8 cellular contexts compared by ENCODE assay signal in genomic region chr12:89353188-89353822, GRCh38. TPM values are rescaled to one million over a fixed set of nuclear protein-coding genes. Genes with fewer than 3 reads are reported as not detected.
DNase-seq lines count a peak whose midpoint lies in the region; TF ChIP-seq lines count a peak whose summit lies in the region.

No MANE protein-coding gene starts in this region.

- in situ Hi-C loops in Caki2 (cut with HindIII; ENCODE audit: low pct_unique_long_range_greater_than_20kb, low sequenced_read_pairs): no loop called here

- H3K4me1 ChIP-seq in fibroblast of lung (ENCODE audit: control insufficient read depth, extremely low read depth, insufficient read depth, low read length): peaks cover 14% of the 10 kb centered on the region
- peaks cover 6 to 21% of the 10 kb centered on the region in 2 donors for H3K4me1 ChIP-seq in muscle layer of duodenum (ENCODE audit: control insufficient read depth in 1 of 2, insufficient read depth in 2 of 2, low read length in 2 of 2)
- H3K4me1 ChIP-seq in testis: no peaks in the 10 kb centered on the region

- H3K36me3 ChIP-seq in fibroblast of lung (ENCODE audit: control insufficient read depth, insufficient read depth, low read length) (peaks cover 4% of the 10 kb centered on the region), muscle layer of duodenum (ENCODE audit: control insufficient read depth in 1 of 2, insufficient read depth in 2 of 2, low read length in 2 of 2) (peaks cover 15% of the 10 kb centered on the region in 2 donors), testis (ENCODE audit: low read depth, missing control alignments) (no peaks in the 10 kb centered on the region)

- peak overlapping the region; percentile 97 for H3K27ac Mint-ChIP-seq in activated T-helper 1 cell treated with anti-CD3 and anti-CD28 coated beads, Interleukin-12 subunit alpha, Interleukin-12 subunit beta, Interleukin-2, Interleukin-4 antibody, amounts not matched to agents 30 ng/mL and 10 ng/mL and 1 ng/mL, durations not matched to agents 14 hours and 24 hours and 36 hours

- peaks cover 45% of the 10 kb centered on the region for H3K79me2 ChIP-seq in fibroblast of lung (ENCODE audit: control insufficient read depth, insufficient read depth, low read length)

- DNase-seq in Caki2 (ENCODE audit: low read depth): peak; percentile 87
- peak; percentile 55 for DNase-seq in HCEC 1CT
- peak; percentile 86 for DNase-seq in NCI-H69 (lab: John Stamatoyannopoulos, UW)
- DNase-seq in activated T-helper 1 cell treated with anti-CD3 and anti-CD28 coated beads, Interleukin-12 subunit alpha, Interleukin-12 subunit beta, Interleukin-2, Interleukin-4 antibody, amounts not matched to agents 30 ng/mL and 10 ng/mL and 1 ng/mL, durations not matched to agents 14 hours and 24 hours and 36 hours (ENCODE audit: low spot score): peak; percentile 38
- peak; percentile 64 to 78 for DNase-seq in fibroblast of lung (ENCODE audit: low read depth in 2 of 2)
- DNase-seq in testis: peak; percentile 57
- no peak for DNase-seq in epidermal melanocyte (ENCODE audit: insufficient read length, low spot score)

- peak overlapping the region; percentile 94 for H3K4me2 ChIP-seq in fibroblast of lung (ENCODE audit: extremely low read depth, insufficient read depth, low read length)

- H2AFZ ChIP-seq in fibroblast of lung (ENCODE audit: low read length): peak overlapping the region; percentile 36

- H3K4me1 Mint-ChIP-seq in activated T-helper 1 cell treated with anti-CD3 and anti-CD28 coated beads, Interleukin-12 subunit alpha, Interleukin-12 subunit beta, Interleukin-2, Interleukin-4 antibody, amounts not matched to agents 30 ng/mL and 10 ng/mL and 1 ng/mL, durations not matched to agents 14 hours and 24 hours and 36 hours (ENCODE audit: low read depth): peaks cover 40% of the 10 kb centered on the region

- no peaks in the 10 kb centered on the region for H3K27me3 ChIP-seq in fibroblast of lung (ENCODE audit: control insufficient read depth, insufficient read depth, low read length)
- no peaks in the 10 kb centered on the region for H3K27me3 ChIP-seq in muscle layer of duodenum (ENCODE audit: low read depth, low read length)
- H3K27me3 ChIP-seq in testis: no peaks in the 10 kb centered on the region

- WGBS in testis, 2 donors: 1 to 4% methylated on average over 12 to 29 of the region's 49 CpGs

- H3K27ac ChIP-seq in fibroblast of lung (ENCODE audit: insufficient read depth, low read length) (peak overlapping the region; percentile 96), muscle layer of duodenum (ENCODE audit: low read length) (peak overlapping the region; percentile 98), testis (peak overlapping the region; percentile 80 to 94)

- no peaks in the 10 kb centered on the region for H3K9me3 ChIP-seq in fibroblast of lung (ENCODE audit: control insufficient read depth, insufficient read depth, low read depth, low read length)
- no peaks in the 10 kb centered on the region for H3K9me3 ChIP-seq in muscle layer of duodenum (ENCODE audit: control insufficient read depth in 1 of 2, low read length in 2 of 2)
- H3K9me3 ChIP-seq in testis: no peaks in the 10 kb centered on the region

- intact Hi-C loops in activated T-helper 1 cell treated with anti-CD3 and anti-CD28 coated beads, Interleukin-12 subunit alpha, Interleukin-12 subunit beta, Interleukin-2, Interleukin-4 antibody, amounts not matched to agents 30 ng/mL and 10 ng/mL and 1 ng/mL, durations not matched to agents 14 hours and 24 hours and 36 hours (cut with micrococcal nuclease): loop anchor here (2.0 to 5.0 kb wide), 2 partner anchors 93 to 509 kb away; no protein-coding TSS in a partner anchor
- intact Hi-C loops in testis (cut with DNase I; ENCODE audit: low total_unique reads): no loop called here

- peak overlapping the region; percentile 98 for H3K4me3 Mint-ChIP-seq in activated T-helper 1 cell treated with anti-CD3 and anti-CD28 coated beads, Interleukin-12 subunit alpha, Interleukin-12 subunit beta, Interleukin-2, Interleukin-4 antibody, amounts not matched to agents 30 ng/mL and 10 ng/mL and 1 ng/mL, durations not matched to agents 14 hours and 24 hours and 36 hours

- H3K9me3 Mint-ChIP-seq in activated T-helper 1 cell treated with anti-CD3 and anti-CD28 coated beads, Interleukin-12 subunit alpha, Interleukin-12 subunit beta, Interleukin-2, Interleukin-4 antibody, amounts not matched to agents 30 ng/mL and 10 ng/mL and 1 ng/mL, durations not matched to agents 14 hours and 24 hours and 36 hours: no peaks in the 10 kb centered on the region

- peaks cover 29% of the 10 kb centered on the region for H3K36me3 Mint-ChIP-seq in activated T-helper 1 cell treated with anti-CD3 and anti-CD28 coated beads, Interleukin-12 subunit alpha, Interleukin-12 subunit beta, Interleukin-2, Interleukin-4 antibody, amounts not matched to agents 30 ng/mL and 10 ng/mL and 1 ng/mL, durations not matched to agents 14 hours and 24 hours and 36 hours (ENCODE audit: low read depth)

- no peak for TF ChIP-seq POLR2A in testis (IDR thresholded peaks at IDR 0.05)

- H3K27me3 Mint-ChIP-seq in activated T-helper 1 cell treated with anti-CD3 and anti-CD28 coated beads, Interleukin-12 subunit alpha, Interleukin-12 subunit beta, Interleukin-2, Interleukin-4 antibody, amounts not matched to agents 30 ng/mL and 10 ng/mL and 1 ng/mL, durations not matched to agents 14 hours and 24 hours and 36 hours (ENCODE audit: insufficient read depth): peaks cover 5% of the 10 kb centered on the region

- H3K9ac ChIP-seq in fibroblast of lung (ENCODE audit: insufficient read depth, low read length): peak overlapping the region; percentile 95

- H3K4me3 ChIP-seq in fibroblast of lung (replicated peaks in 1 of 4; ENCODE audit: control extremely low read depth in 1 of 4, insufficient read depth in 1 of 4, low read depth in 3 of 4, low read length in 4 of 4) (peak overlapping the region; percentile 61 to 92 (median 74)), muscle layer of duodenum (ENCODE audit: low read depth in 1 of 2, low read length in 2 of 2) (peak overlapping the region; percentile 59 to 98), testis (peak overlapping the region; percentile 70 to 74)

- TF ChIP-seq CTCF in fibroblast of lung (conservative IDR thresholded peaks at IDR 0.05 in 1 of 2, IDR thresholded peaks at IDR 0.05 in 1 of 2; ENCODE audit: low read depth in 1 of 2, low read length in 2 of 2) (no peak), testis (IDR thresholded peaks at IDR 0.05) (no peak)

- no peaks in the 10 kb centered on the region for H4K20me1 ChIP-seq in fibroblast of lung (ENCODE audit: control insufficient read depth, extremely low read depth, insufficient read depth, low read length)

RNA-seq across cellular contexts. Expression of gene DUSP6, which starts 1.0 kb away (rescaled TPM):
- 24.3 and 24.4 TPM in 2 replicates for total RNA-seq in Caki2 (2014; rRNA removed; shearing (Covaris generic); ENCODE audit: low replicate concordance)
- total RNA-seq in activated T-helper 1 cell treated with anti-CD3 and anti-CD28 coated beads, Interleukin-12 subunit alpha, Interleukin-12 subunit beta, Interleukin-2, Interleukin-4 antibody, amounts not matched to agents 30 ng/mL and 10 ng/mL and 1 ng/mL, durations not matched to agents 14 hours and 24 hours and 36 hours: 108 and 115 TPM in 2 replicates
- total RNA-seq in fibroblast of lung (49.8 and 50.0 TPM in 2 replicates), testis (10 to 100 TPM; 10.9 to 17.2 TPM)
- polyA plus RNA-seq in fibroblast of lung (7.0 and 75.3 TPM in 2 replicates), testis (ENCODE audit: insufficient read depth, low read depth, low replicate concordance) (15.1 TPM)
- polyA plus RNA-seq in fibroblast of lung (2012): 6.2 and 47.7 TPM in 2 replicates
- polyA minus RNA-seq in fibroblast of lung (ENCODE audit: low replicate concordance): 48.2 and 236 TPM in 2 replicates
